Comparison of ENCODE assay signal across 1 cellular context in genomic region chr6:5518936-5519491, GRCh38.
TF ChIP-seq lines count a peak whose summit lies in the region.

No MANE protein-coding gene starts in this region.

TF ChIP-seq in GM12878, 131 proteins besides CTCF, POLR2A, EP300 and RAD21 (continued from another document):
- TF ChIP-seq, protein P1, sequence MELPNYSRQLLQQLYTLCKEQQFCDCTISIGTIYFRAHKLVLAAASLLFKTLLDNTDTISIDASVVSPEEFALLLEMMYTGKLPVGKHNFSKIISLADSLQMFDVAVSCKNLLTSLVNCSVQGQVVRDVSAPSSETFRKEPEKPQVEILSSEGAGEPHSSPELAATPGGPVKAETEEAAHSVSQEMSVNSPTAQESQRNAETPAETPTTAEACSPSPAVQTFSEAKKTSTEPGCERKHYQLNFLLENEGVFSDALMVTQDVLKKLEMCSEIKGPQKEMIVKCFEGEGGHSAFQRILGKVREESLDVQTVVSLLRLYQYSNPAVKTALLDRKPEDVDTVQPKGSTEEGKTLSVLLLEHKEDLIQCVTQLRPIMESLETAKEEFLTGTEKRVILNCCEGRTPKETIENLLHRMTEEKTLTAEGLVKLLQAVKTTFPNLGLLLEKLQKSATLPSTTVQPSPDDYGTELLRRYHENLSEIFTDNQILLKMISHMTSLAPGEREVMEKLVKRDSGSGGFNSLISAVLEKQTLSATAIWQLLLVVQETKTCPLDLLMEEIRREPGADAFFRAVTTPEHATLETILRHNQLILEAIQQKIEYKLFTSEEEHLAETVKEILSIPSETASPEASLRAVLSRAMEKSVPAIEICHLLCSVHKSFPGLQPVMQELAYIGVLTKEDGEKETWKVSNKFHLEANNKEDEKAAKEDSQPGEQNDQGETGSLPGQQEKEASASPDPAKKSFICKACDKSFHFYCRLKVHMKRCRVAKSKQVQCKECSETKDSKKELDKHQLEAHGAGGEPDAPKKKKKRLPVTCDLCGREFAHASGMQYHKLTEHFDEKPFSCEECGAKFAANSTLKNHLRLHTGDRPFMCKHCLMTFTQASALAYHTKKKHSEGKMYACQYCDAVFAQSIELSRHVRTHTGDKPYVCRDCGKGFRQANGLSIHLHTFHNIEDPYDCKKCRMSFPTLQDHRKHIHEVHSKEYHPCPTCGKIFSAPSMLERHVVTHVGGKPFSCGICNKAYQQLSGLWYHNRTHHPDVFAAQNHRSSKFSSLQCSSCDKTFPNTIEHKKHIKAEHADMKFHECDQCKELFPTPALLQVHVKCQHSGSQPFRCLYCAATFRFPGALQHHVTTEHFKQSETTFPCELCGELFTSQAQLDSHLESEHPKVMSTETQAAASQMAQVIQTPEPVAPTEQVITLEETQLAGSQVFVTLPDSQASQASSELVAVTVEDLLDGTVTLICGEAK (IDR thresholded peaks at IDR 0.05; ENCODE audit: borderline replicate concordance): no peak
- TF ChIP-seq USF1 (IDR thresholded peaks at IDR 0.05; ENCODE audit: borderline replicate concordance, extremely low read length, insufficient read depth, low read depth, low read length) (no peak), MXI1 (IDR thresholded peaks at IDR 0.05; ENCODE audit: low read depth, low read length) (no peak), STAT1 (conservative IDR thresholded peaks at IDR 0.05) (no peak), MTA2 (IDR thresholded peaks at IDR 0.05; ENCODE audit: low read depth) (peak; percentile 55), NFIC (IDR thresholded peaks at IDR 0.05; ENCODE audit: low read depth, low read length) (no peak), SMARCA5 (IDR thresholded peaks at IDR 0.05) (no peak), LARP7 (IDR thresholded peaks at IDR 0.05) (no peak), SIX5 (IDR thresholded peaks at IDR 0.05; ENCODE audit: low read depth, low read length, severe bottlenecking) (no peak), PRDM15 (CRISPR knock-in tag; IDR thresholded peaks at IDR 0.05) (no peak), ATF2 (IDR thresholded peaks at IDR 0.05; ENCODE audit: low read length) (no peak), HCFC1 (IDR thresholded peaks at IDR 0.05; ENCODE audit: low read length) (no peak), BCL3 (IDR thresholded peaks at IDR 0.05; ENCODE audit: borderline replicate concordance, insufficient read depth, low read depth, low read length, poor library complexity, severe bottlenecking) (no peak), ATF7 (IDR thresholded peaks at IDR 0.05; ENCODE audit: low read depth) (peak; percentile 63), RFX5 (IDR thresholded peaks at IDR 0.05; ENCODE audit: low read depth, low read length) (no peak), TCF7 (IDR thresholded peaks at IDR 0.05; ENCODE audit: borderline replicate concordance) (no peak), GATAD2B (conservative IDR thresholded peaks at IDR 0.05; ENCODE audit: low read depth) (no peak), KAT2A (conservative IDR thresholded peaks at IDR 0.05; ENCODE audit: control insufficient read depth, low read depth, low read length) (no peak), ZSCAN29 (IDR thresholded peaks at IDR 0.05) (no peak), SUZ12 (IDR thresholded peaks at IDR 0.05; ENCODE audit: unreplicated experiment) (no peak), BCL11A (IDR thresholded peaks at IDR 0.05; ENCODE audit: low read depth, low read length) (no peak), BHLHE40 (IDR thresholded peaks at IDR 0.05; ENCODE audit: borderline replicate concordance in 1 of 2, low read depth in 2 of 2, low read length in 1 of 2) (no peak), CBX3 (IDR thresholded peaks at IDR 0.05; ENCODE audit: borderline replicate concordance, low read depth) (no peak), GABPA (IDR thresholded peaks at IDR 0.05; ENCODE audit: low read depth) (no peak), SUPT20H (IDR thresholded peaks at IDR 0.05; ENCODE audit: borderline replicate concordance, control insufficient read depth, low read depth, low read length) (no peak), IKZF1 (conservative IDR thresholded peaks at IDR 0.05) (no peak; the same call in 1 of the 2 replicates), NFYA (IDR thresholded peaks at IDR 0.05; ENCODE audit: borderline replicate concordance, low read depth, low read length) (no peak), POU2F2 (IDR thresholded peaks at IDR 0.05; ENCODE audit: borderline replicate concordance, low read depth, low read length) (no peak)
- TF ChIP-seq, protein P2, sequence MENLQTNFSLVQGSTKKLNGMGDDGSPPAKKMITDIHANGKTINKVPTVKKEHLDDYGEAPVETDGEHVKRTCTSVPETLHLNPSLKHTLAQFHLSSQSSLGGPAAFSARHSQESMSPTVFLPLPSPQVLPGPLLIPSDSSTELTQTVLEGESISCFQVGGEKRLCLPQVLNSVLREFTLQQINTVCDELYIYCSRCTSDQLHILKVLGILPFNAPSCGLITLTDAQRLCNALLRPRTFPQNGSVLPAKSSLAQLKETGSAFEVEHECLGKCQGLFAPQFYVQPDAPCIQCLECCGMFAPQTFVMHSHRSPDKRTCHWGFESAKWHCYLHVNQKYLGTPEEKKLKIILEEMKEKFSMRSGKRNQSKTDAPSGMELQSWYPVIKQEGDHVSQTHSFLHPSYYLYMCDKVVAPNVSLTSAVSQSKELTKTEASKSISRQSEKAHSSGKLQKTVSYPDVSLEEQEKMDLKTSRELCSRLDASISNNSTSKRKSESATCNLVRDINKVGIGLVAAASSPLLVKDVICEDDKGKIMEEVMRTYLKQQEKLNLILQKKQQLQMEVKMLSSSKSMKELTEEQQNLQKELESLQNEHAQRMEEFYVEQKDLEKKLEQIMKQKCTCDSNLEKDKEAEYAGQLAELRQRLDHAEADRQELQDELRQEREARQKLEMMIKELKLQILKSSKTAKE (IDR thresholded peaks at IDR 0.05; ENCODE audit: low read depth, poor library complexity, severe bottlenecking): no peak
- TF ChIP-seq, protein P3, sequence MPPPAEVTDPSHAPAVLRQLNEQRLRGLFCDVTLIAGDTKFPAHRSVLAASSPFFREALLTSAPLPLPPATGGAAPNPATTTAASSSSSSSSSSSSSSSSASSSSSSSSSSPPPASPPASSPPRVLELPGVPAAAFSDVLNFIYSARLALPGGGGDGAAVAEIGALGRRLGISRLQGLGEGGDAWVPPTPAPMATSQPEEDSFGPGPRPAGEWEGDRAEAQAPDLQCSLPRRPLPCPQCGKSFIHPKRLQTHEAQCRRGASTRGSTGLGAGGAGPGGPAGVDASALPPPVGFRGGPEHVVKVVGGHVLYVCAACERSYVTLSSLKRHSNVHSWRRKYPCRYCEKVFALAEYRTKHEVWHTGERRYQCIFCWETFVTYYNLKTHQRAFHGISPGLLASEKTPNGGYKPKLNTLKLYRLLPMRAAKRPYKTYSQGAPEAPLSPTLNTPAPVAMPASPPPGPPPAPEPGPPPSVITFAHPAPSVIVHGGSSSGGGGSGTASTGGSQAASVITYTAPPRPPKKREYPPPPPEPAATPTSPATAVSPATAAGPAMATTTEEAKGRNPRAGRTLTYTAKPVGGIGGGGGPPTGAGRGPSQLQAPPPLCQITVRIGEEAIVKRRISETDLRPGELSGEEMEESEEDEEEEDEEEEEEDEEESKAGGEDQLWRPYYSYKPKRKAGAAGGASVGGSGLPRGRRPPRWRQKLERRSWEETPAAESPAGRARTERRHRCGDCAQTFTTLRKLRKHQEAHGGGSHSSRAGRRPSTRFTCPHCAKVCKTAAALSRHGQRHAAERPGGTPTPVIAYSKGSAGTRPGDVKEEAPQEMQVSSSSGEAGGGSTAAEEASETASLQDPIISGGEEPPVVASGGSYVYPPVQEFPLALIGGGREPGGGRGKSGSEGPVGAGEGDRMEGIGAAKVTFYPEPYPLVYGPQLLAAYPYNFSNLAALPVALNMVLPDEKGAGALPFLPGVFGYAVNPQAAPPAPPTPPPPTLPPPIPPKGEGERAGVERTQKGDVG (CRISPR knock-in tag; IDR thresholded peaks at IDR 0.05): no peak
- TF ChIP-seq, protein P4, sequence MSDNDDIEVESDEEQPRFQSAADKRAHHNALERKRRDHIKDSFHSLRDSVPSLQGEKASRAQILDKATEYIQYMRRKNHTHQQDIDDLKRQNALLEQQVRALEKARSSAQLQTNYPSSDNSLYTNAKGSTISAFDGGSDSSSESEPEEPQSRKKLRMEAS (IDR thresholded peaks at IDR 0.05; ENCODE audit: low read depth, low read length): no peak
